In the genomic region with DNA sequence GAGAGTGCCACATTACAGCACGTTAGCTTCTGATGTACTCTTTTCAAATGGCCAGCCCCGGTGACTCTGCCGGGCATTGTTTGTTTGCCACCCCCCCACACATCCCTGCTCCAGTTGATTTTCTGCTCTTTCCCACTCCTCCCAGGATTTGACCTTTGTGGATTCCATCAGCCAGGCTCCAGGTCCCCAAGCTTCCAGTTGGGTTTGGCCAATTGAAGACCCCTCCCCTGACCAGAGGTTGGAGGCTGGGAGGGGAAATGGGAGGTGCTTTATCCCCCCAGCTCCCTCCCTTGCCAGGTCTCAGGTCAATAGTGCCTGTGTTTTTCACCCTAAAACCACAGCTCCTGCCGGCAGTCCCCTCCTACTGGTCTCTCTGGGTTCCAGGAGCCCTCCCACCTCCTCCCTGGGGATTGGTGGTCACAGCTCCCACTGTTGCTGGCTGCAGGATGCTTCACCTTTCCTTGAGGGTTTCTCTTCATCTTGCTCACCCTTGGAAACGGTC, we compare ENCODE assay signal across 2 cellular contexts.
TF ChIP-seq lines count a peak whose summit lies in the region.

No MANE protein-coding gene starts in this region.

TF ChIP-seq in SK-N-SH, 30 proteins besides CTCF, POLR2A, EP300 and RAD21 (continued from another document):
- TF ChIP-seq, protein P1, sequence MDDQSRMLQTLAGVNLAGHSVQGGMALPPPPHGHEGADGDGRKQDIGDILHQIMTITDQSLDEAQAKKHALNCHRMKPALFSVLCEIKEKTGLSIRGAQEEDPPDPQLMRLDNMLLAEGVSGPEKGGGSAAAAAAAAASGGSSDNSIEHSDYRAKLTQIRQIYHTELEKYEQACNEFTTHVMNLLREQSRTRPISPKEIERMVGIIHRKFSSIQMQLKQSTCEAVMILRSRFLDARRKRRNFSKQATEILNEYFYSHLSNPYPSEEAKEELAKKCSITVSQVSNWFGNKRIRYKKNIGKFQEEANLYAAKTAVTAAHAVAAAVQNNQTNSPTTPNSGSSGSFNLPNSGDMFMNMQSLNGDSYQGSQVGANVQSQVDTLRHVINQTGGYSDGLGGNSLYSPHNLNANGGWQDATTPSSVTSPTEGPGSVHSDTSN (IDR thresholded peaks at IDR 0.05): no peak
- TF ChIP-seq, protein P2, sequence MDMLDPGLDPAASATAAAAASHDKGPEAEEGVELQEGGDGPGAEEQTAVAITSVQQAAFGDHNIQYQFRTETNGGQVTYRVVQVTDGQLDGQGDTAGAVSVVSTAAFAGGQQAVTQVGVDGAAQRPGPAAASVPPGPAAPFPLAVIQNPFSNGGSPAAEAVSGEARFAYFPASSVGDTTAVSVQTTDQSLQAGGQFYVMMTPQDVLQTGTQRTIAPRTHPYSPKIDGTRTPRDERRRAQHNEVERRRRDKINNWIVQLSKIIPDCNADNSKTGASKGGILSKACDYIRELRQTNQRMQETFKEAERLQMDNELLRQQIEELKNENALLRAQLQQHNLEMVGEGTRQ (IDR thresholded peaks at IDR 0.05; ENCODE audit: borderline replicate concordance, low read depth, low read length): no peak
- TF ChIP-seq, protein P3, sequence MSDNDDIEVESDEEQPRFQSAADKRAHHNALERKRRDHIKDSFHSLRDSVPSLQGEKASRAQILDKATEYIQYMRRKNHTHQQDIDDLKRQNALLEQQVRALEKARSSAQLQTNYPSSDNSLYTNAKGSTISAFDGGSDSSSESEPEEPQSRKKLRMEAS (IDR thresholded peaks at IDR 0.05; ENCODE audit: low read depth): no peak
- TF ChIP-seq TEAD4 (IDR thresholded peaks at IDR 0.05; ENCODE audit: borderline replicate concordance, insufficient read depth) (no peak), RXRA (IDR thresholded peaks at IDR 0.05; ENCODE audit: borderline replicate concordance, low read depth) (no peak), YY1 (IDR thresholded peaks at IDR 0.05; ENCODE audit: low read depth) (no peak), RFX5 (IDR thresholded peaks at IDR 0.05; ENCODE audit: low read length) (no peak), FOXJ3 (CRISPR knock-in tag; IDR thresholded peaks at IDR 0.05) (no peak), NRF1 (IDR thresholded peaks at IDR 0.05; ENCODE audit: low read depth, low read length) (no peak), RCOR1 (IDR thresholded peaks at IDR 0.05; ENCODE audit: low read length) (no peak), CHD2 (IDR thresholded peaks at IDR 0.05; ENCODE audit: low read length, partially characterized antibody) (no peak), TAF1 (IDR thresholded peaks at IDR 0.05; ENCODE audit: borderline replicate concordance, low read depth, low read length) (no peak), GABPA (IDR thresholded peaks at IDR 0.05; ENCODE audit: low read depth) (no peak), MXI1 (IDR thresholded peaks at IDR 0.05; ENCODE audit: low read depth, low read length) (no peak)
- TF ChIP-seq, protein P4, sequence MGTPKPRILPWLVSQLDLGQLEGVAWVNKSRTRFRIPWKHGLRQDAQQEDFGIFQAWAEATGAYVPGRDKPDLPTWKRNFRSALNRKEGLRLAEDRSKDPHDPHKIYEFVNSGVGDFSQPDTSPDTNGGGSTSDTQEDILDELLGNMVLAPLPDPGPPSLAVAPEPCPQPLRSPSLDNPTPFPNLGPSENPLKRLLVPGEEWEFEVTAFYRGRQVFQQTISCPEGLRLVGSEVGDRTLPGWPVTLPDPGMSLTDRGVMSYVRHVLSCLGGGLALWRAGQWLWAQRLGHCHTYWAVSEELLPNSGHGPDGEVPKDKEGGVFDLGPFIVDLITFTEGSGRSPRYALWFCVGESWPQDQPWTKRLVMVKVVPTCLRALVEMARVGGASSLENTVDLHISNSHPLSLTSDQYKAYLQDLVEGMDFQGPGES (IDR thresholded peaks at IDR 0.05; ENCODE audit: low read depth, low read length): no peak
- TF ChIP-seq, protein P5, sequence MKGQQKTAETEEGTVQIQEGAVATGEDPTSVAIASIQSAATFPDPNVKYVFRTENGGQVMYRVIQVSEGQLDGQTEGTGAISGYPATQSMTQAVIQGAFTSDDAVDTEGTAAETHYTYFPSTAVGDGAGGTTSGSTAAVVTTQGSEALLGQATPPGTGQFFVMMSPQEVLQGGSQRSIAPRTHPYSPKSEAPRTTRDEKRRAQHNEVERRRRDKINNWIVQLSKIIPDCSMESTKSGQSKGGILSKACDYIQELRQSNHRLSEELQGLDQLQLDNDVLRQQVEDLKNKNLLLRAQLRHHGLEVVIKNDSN (IDR thresholded peaks at IDR 0.05; ENCODE audit: borderline replicate concordance, low read depth): no peak

TF ChIP-seq in SK-N-SH treated with all-trans-retinoic acid at 6 μM for 48 hours, 23 proteins besides CTCF, POLR2A, EP300 and RAD21 (continued from another document):
- TF ChIP-seq CSDC2 (CRISPR knock-in tag; IDR thresholded peaks at IDR 0.05) (no peak), ZFP30 (CRISPR knock-in tag; IDR thresholded peaks at IDR 0.05) (no peak), ZNF70 (CRISPR knock-in tag; IDR thresholded peaks at IDR 0.05) (no peak), SNAI2 (CRISPR knock-in tag; IDR thresholded peaks at IDR 0.05) (no peak), TCF4 (CRISPR knock-in tag; IDR thresholded peaks at IDR 0.05; ENCODE audit: borderline replicate concordance) (no peak), ARNTL (CRISPR knock-in tag; IDR thresholded peaks at IDR 0.05; ENCODE audit: borderline replicate concordance, low read depth) (no peak), GLIS3 (CRISPR knock-in tag; IDR thresholded peaks at IDR 0.05) (no peak)
- TF ChIP-seq, protein P6, sequence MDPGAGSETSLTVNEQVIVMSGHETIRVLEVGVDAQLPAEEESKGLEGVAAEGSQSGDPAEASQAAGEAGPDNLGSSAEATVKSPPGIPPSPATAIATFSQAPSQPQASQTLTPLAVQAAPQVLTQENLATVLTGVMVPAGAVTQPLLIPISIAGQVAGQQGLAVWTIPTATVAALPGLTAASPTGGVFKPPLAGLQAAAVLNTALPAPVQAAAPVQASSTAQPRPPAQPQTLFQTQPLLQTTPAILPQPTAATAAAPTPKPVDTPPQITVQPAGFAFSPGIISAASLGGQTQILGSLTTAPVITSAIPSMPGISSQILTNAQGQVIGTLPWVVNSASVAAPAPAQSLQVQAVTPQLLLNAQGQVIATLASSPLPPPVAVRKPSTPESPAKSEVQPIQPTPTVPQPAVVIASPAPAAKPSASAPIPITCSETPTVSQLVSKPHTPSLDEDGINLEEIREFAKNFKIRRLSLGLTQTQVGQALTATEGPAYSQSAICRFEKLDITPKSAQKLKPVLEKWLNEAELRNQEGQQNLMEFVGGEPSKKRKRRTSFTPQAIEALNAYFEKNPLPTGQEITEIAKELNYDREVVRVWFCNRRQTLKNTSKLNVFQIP (CRISPR knock-in tag; IDR thresholded peaks at IDR 0.05; ENCODE audit: borderline replicate concordance, low read depth): no peak
TF ChIP-seq in SK-N-SH treated with all-trans-retinoic acid at 6 μM for 48 hours: peak in this region for 0.
